Comparison of ENCODE assay signal across 18 cellular contexts in the genomic region with DNA sequence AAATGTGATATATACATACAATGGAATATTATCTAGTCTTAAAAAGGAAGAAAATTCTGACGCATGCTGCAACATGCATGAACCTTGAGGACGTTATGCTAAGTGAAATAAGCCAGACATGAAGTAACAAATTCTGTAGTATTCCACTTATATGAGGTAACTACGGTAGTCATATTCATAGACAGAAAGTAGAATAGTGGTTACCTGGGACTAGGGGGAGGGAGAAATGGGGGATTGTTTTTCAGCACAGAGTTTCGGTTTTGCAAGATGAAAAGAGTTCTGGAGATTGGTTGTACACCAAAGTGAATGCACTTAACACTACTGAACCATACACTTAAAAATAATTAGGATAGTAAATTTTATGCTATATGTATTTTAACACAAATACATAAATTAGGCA.
"Had no signal": no experiment of that assay in that cellular context is flagged by ENCODE, and none has a peak within 500 bp of the region (broad histone marks: within the 10 kb centered on the region; RNA-seq: fewer than 3 reads in every experiment).

No MANE protein-coding gene starts in this region.

- H3K27ac Mint-ChIP-seq: activated CD4-positive, alpha-beta T cell treated with anti-CD3 and anti-CD28 coated beads, Interleukin-2, amount 10 ng/mL, durations not matched to agents 7 days and 5 days; activated naive CD4-positive, alpha-beta T cell treated with anti-CD3 and anti-CD28 coated beads, Interleukin-2, amount 50 U/mL, for 24 hours; effector memory CD8-positive, alpha-beta T cell; immature natural killer cell had no signal

- H3K4me3 ChIP-seq: cardiac muscle cell, esophagus squamous epithelium, heart right ventricle, prostate gland, right atrium auricular region, stomach, thoracic aorta, upper lobe of left lung had no signal

- H3K36me3 ChIP-seq: cardiac muscle cell, esophagus squamous epithelium, heart right ventricle, prostate gland, right atrium auricular region, stomach, thoracic aorta, upper lobe of left lung had no signal

- H3K27me3 Mint-ChIP-seq: activated CD4-positive, alpha-beta T cell treated with anti-CD3 and anti-CD28 coated beads, Interleukin-2, amount 10 ng/mL, durations not matched to agents 7 days and 5 days; activated naive CD4-positive, alpha-beta T cell treated with anti-CD3 and anti-CD28 coated beads, Interleukin-2, amount 50 U/mL, for 24 hours had no signal

- DNase-seq: activated CD4-positive, alpha-beta T cell treated with anti-CD3 and anti-CD28 coated beads, Interleukin-2, amount 10 ng/mL, durations not matched to agents 7 days and 5 days; activated CD4-positive, CD25-positive, alpha-beta regulatory T cell; activated effector memory CD4-positive, alpha-beta T cell treated with anti-CD3 and anti-CD28 coated beads, Interleukin-2, amount 50 U/mL, for 16 hours; activated T-cell treated with anti-CD3 and anti-CD28 coated beads, Interleukin-2, amount 50 U/mL, for 1 hour; amygdala; effector memory CD8-positive, alpha-beta T cell; esophagus squamous epithelium; heart right ventricle; immature natural killer cell; left ventricle myocardium superior; stomach; T1000; upper lobe of left lung had no signal

- H3K9me3 ChIP-seq: esophagus squamous epithelium, heart right ventricle, prostate gland, right atrium auricular region, stomach, thoracic aorta, upper lobe of left lung had no signal

- H3K27me3 ChIP-seq: cardiac muscle cell, esophagus squamous epithelium, heart right ventricle, right atrium auricular region, stomach, upper lobe of left lung had no signal

- H3K36me3 Mint-ChIP-seq: activated naive CD4-positive, alpha-beta T cell treated with anti-CD3 and anti-CD28 coated beads, Interleukin-2, amount 50 U/mL, for 24 hours; immature natural killer cell had no signal

- ATAC-seq: effector memory CD8-positive, alpha-beta T cell; heart right ventricle; left ventricle myocardium superior had no signal

- H3K4me1 Mint-ChIP-seq: immature natural killer cell had no signal

- H3K4me3 Mint-ChIP-seq: activated CD4-positive, alpha-beta T cell treated with anti-CD3 and anti-CD28 coated beads, Interleukin-2, amount 10 ng/mL, durations not matched to agents 7 days and 5 days; activated naive CD4-positive, alpha-beta T cell treated with anti-CD3 and anti-CD28 coated beads, Interleukin-2, amount 50 U/mL, for 24 hours; effector memory CD8-positive, alpha-beta T cell; immature natural killer cell had no signal

- H3K9me3 Mint-ChIP-seq: activated CD4-positive, alpha-beta T cell treated with anti-CD3 and anti-CD28 coated beads, Interleukin-2, amount 10 ng/mL, durations not matched to agents 7 days and 5 days; activated naive CD4-positive, alpha-beta T cell treated with anti-CD3 and anti-CD28 coated beads, Interleukin-2, amount 50 U/mL, for 24 hours; effector memory CD8-positive, alpha-beta T cell; immature natural killer cell had no signal

- H3K4me1 ChIP-seq: esophagus squamous epithelium, prostate gland, right atrium auricular region, stomach, upper lobe of left lung had no signal
